In the genomic region with DNA sequence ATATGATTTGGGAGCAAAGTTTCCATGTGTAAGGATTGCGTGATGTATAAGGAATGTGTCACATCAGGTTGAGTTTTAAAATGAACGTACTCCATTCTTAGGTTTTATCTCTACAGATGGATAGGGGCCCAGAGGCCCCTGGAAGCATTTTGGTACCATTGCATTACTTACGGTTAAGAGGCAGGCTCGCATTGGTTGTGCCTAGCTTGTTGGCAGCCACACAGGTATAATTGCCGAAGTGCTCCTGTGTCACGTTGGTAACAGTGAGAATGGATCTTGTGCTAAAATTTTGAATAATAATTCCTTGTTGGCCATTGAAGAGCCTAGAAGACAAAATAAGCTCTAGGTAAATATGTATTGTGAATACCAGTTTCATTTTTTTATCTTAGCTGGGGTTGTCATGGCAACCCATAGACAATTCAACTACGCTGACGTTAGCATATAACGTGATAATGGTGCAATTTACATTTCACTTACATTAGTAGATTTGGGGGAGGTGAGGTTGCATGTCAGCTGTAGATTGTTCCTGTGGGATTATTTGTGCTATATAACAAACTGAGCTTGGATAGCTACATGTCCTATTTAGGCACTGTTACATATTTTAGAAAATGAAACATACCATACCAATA, we compare ENCODE assay signal across 1 cellular context.
TF ChIP-seq lines count a peak whose summit lies in the region.

No MANE protein-coding gene starts in this region.

TF ChIP-seq in GM23338, 12 proteins besides CTCF, POLR2A, EP300 and RAD21 (continued from another document):
- TF ChIP-seq, protein P1, sequence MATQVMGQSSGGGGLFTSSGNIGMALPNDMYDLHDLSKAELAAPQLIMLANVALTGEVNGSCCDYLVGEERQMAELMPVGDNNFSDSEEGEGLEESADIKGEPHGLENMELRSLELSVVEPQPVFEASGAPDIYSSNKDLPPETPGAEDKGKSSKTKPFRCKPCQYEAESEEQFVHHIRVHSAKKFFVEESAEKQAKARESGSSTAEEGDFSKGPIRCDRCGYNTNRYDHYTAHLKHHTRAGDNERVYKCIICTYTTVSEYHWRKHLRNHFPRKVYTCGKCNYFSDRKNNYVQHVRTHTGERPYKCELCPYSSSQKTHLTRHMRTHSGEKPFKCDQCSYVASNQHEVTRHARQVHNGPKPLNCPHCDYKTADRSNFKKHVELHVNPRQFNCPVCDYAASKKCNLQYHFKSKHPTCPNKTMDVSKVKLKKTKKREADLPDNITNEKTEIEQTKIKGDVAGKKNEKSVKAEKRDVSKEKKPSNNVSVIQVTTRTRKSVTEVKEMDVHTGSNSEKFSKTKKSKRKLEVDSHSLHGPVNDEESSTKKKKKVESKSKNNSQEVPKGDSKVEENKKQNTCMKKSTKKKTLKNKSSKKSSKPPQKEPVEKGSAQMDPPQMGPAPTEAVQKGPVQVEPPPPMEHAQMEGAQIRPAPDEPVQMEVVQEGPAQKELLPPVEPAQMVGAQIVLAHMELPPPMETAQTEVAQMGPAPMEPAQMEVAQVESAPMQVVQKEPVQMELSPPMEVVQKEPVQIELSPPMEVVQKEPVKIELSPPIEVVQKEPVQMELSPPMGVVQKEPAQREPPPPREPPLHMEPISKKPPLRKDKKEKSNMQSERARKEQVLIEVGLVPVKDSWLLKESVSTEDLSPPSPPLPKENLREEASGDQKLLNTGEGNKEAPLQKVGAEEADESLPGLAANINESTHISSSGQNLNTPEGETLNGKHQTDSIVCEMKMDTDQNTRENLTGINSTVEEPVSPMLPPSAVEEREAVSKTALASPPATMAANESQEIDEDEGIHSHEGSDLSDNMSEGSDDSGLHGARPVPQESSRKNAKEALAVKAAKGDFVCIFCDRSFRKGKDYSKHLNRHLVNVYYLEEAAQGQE (IDR thresholded peaks at IDR 0.05; ENCODE audit: unreplicated experiment), result no peak
- TF ChIP-seq, protein P2, sequence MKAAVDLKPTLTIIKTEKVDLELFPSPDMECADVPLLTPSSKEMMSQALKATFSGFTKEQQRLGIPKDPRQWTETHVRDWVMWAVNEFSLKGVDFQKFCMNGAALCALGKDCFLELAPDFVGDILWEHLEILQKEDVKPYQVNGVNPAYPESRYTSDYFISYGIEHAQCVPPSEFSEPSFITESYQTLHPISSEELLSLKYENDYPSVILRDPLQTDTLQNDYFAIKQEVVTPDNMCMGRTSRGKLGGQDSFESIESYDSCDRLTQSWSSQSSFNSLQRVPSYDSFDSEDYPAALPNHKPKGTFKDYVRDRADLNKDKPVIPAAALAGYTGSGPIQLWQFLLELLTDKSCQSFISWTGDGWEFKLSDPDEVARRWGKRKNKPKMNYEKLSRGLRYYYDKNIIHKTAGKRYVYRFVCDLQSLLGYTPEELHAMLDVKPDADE (IDR thresholded peaks at IDR 0.05), result no peak
- TF ChIP-seq EZH2 (IDR thresholded peaks at IDR 0.05; ENCODE audit: low read depth, unreplicated experiment), result no peak
